9 cellular contexts compared by ENCODE assay signal in genomic region chr17:76446449-76447231, GRCh38. TPM values are rescaled to one million over a fixed set of nuclear protein-coding genes. Genes with fewer than 3 reads are reported as not detected.
A peak's percentile ranks its signal among the peaks of the same experiment; 100 is the strongest.
DNase-seq lines count a peak whose midpoint lies in the region; ATAC-seq and TF ChIP-seq lines count a peak whose summit lies in the region.
"Had no signal": no experiment of that assay in that cellular context is flagged by ENCODE, and none has a peak within 500 bp of the region (broad histone marks: within the 10 kb centered on the region; RNA-seq: fewer than 3 reads in every experiment).

No MANE protein-coding gene starts in this region.

- no peak for TF ChIP-seq POLR2A in gastroesophageal sphincter (IDR thresholded peaks at IDR 0.05)

- peak overlapping the region; percentile 2 for H3K4me3 ChIP-seq in RWPE2 (ENCODE audit: severe bottlenecking)
- H3K4me3 ChIP-seq in gastroesophageal sphincter, result no peak overlapping the region

- H3K9me3 ChIP-seq in RWPE2 (ENCODE audit: severe bottlenecking) (no peaks in the 10 kb centered on the region), gastroesophageal sphincter (no peaks in the 10 kb centered on the region)

- 39 to 46% methylated on average over 4 to 9 of the region's 9 CpGs for WGBS in gastroesophageal sphincter (ENCODE audit: low coverage in 1 of 2), 2 donors

- H3K27me3 ChIP-seq in RWPE2 (ENCODE audit: insufficient read depth, poor library complexity, severe bottlenecking) (no peaks in the 10 kb centered on the region), gastroesophageal sphincter (no peaks in the 10 kb centered on the region)

- no peak for DNase-seq in activated CD4-positive, CD25-positive, alpha-beta regulatory T cell (lab: John Stamatoyannopoulos, UW)
- DNase-seq in RWPE2 (ENCODE audit: low spot score), result peak; percentile 83
- DNase-seq in smooth muscle cell of the brain vasculature (ENCODE audit: low read depth, low spot score), result peak; percentile 39
- DNase-seq in NCI-H1092 (lab: John Stamatoyannopoulos, UW), result no peak
- DNase-seq in NCI-H446 (lab: John Stamatoyannopoulos, UW), result no peak
- DNase-seq: DMS153 had no signal

- peak; percentile 67 to 81 for ATAC-seq in activated CD4-positive, CD25-positive, alpha-beta regulatory T cell treated with anti-CD3 and anti-CD28 coated beads, Interleukin-2, amount 50 U/mL, for 24 hours
- ATAC-seq in RWPE2 (ENCODE audit: low read depth) (peak; percentile 95), gastroesophageal sphincter (peak; percentile 74), GM21717 (IDR thresholded peaks at IDR 0.05; ENCODE audit: unreplicated experiment) (no peak)

- peak overlapping the region; percentile 81 for H3K27ac ChIP-seq in RWPE2 (ENCODE audit: poor library complexity, severe bottlenecking)
- peak overlapping the region in 2 of 4 donors; percentile 7 to 20 for H3K27ac ChIP-seq in gastroesophageal sphincter

- no peaks in the 10 kb centered on the region for H3K36me3 ChIP-seq in RWPE2 (ENCODE audit: low read depth)
- H3K36me3 ChIP-seq in gastroesophageal sphincter, result no peaks in the 10 kb centered on the region

- TF ChIP-seq CTCF in RWPE2 (IDR thresholded peaks at IDR 0.05; ENCODE audit: poor library complexity, severe bottlenecking) (no peak), gastroesophageal sphincter (IDR thresholded peaks at IDR 0.05) (no peak)

- TF ChIP-seq EP300 in gastroesophageal sphincter (IDR thresholded peaks at IDR 0.05), result no peak

- H3K4me1 ChIP-seq in RWPE2 (ENCODE audit: insufficient read depth, poor library complexity, severe bottlenecking) (peaks cover 47% of the 10 kb centered on the region), gastroesophageal sphincter (peaks cover 0 to 54% (median 6%) of the 10 kb centered on the region in 3 donors)

RNA-seq across cellular contexts. Expression of gene UBE2O, which starts 6.3 kb away (rescaled TPM):
- 10 to 100 TPM; 13.0 to 19.8 (median 15.2) TPM for total RNA-seq in gastroesophageal sphincter

RNA-seq across cellular contexts. Expression of gene AANAT, which starts 20.8 kb away (rescaled TPM):
- total RNA-seq in gastroesophageal sphincter, result not detected

RNA-seq across cellular contexts. Expression of gene RHBDF2, which starts 54.6 kb away (rescaled TPM):
- 10 to 100 TPM in 1 of 4 donors, 1 to 10 TPM in 3; 7.3 to 20.5 (median 8.5) TPM for total RNA-seq in gastroesophageal sphincter

Comparison
In these comparisons a context has a peak if more than half of its experiments do, and no peak if none do; other contexts are left out.
1. DNase-seq: peak in RWPE2 (single experiment) and smooth muscle cell of the brain vasculature (single experiment); none in activated CD4-positive, CD25-positive, alpha-beta regulatory T cell (0 of 4), NCI-H1092 (single experiment) and NCI-H446 (0 of 2).